11 cellular contexts compared by ENCODE assay signal in the genomic region with DNA sequence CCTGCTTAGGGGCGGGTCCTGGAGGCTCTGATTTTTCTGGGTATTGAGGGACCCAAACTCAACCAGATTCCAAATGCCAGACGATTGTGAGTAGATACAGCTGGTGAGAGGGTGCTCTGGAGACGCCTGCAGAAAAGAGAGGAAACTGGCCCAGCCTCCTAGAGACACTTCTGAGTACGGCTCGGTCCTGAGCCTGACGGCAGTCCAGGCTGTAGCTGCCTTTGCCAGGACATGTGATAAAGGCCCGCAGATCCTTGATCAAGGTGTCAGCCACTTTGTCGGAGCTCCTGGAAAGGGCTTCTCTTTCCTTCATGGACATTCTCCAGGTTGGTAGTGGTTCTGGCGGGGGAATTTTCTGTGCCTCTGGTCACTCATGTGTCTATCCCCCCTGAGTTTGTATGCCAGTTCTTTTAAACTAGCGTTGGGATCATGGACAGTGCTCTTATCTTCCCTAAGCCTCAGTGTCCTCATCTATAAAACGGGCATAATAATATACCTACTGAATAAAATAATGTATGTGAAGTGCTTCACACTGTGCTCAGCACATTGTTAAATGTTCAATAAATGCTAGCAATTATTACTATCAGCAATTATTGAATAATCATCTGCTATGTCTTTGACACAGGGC. TPM values are rescaled to one million over a fixed set of nuclear protein-coding genes. Genes with fewer than 3 reads are reported as not detected.
DNase-seq lines count a peak whose midpoint lies in the region; ATAC-seq, FAIRE-seq and TF ChIP-seq lines count a peak whose summit lies in the region.
"Had no signal": no experiment of that assay in that cellular context is flagged by ENCODE, and none has a peak within 500 bp of the region (broad histone marks: within the 10 kb centered on the region; RNA-seq: fewer than 3 reads in every experiment).

No MANE protein-coding gene starts in this region.

- H3K27me3 Mint-ChIP-seq in activated naive CD4-positive, alpha-beta T cell treated with anti-CD3 and anti-CD28 coated beads, Interleukin-2, amount 50 U/mL, for 24 hours, result peaks cover 30% of the 10 kb centered on the region
- peaks cover 17% of the 10 kb centered on the region for H3K27me3 Mint-ChIP-seq in mesothelial cell of epicardium (ENCODE audit: low read depth)
- H3K27me3 Mint-ChIP-seq in type B pancreatic cell, result peaks cover 57% of the 10 kb centered on the region

- no peaks in the 10 kb centered on the region for H3K9me3 ChIP-seq in endocrine pancreas (ENCODE audit: control insufficient read depth, low read length)
- no peaks in the 10 kb centered on the region for H3K9me3 ChIP-seq in small intestine (ENCODE audit: control insufficient read depth, low read depth)

- 25 to 34% (median 26%) methylated on average over 11 of the region's 11 CpGs for WGBS in small intestine, 3 donors

- DNase-seq in activated naive CD4-positive, alpha-beta T cell treated with anti-CD3 and anti-CD28 coated beads, Interleukin-2, amount 50 U/mL, for 16 hours, result no peak
- DNase-seq in mesothelial cell of epicardium (ENCODE audit: low spot score in 2 of 2, unreplicated experiment in 2 of 2) (no peak), type B pancreatic cell (ENCODE audit: extremely low spot score, unreplicated experiment) (no peak), KG1 (lab: John Stamatoyannopoulos, UW) (no peak), small intestine (no peak)
- DNase-seq: DMS153, NCI-H226 had no signal

- peaks cover 13% of the 10 kb centered on the region for H3K4me1 Mint-ChIP-seq in activated naive CD4-positive, alpha-beta T cell treated with anti-CD3 and anti-CD28 coated beads, Interleukin-2, amount 50 U/mL, for 24 hours
- H3K4me1 Mint-ChIP-seq in mesothelial cell of epicardium (peaks cover 20% of the 10 kb centered on the region), type B pancreatic cell (ENCODE audit: unreplicated experiment) (peaks cover 9% of the 10 kb centered on the region)

- H3K27me3 ChIP-seq in endocrine pancreas (ENCODE audit: control insufficient read depth, insufficient read depth, low read length) (no peaks in the 10 kb centered on the region), small intestine (ENCODE audit: control insufficient read depth in 2 of 2, insufficient read depth in 2 of 2, low read length in 2 of 2) (peaks cover 0 to 30% of the 10 kb centered on the region in 2 donors)

- peak overlapping the region; percentile 76 for H3K4me3 Mint-ChIP-seq in activated naive CD4-positive, alpha-beta T cell treated with anti-CD3 and anti-CD28 coated beads, Interleukin-2, amount 50 U/mL, for 24 hours
- H3K4me3 Mint-ChIP-seq in mesothelial cell of epicardium, result peak overlapping the region; percentile 65
- peak overlapping the region; percentile 73 for H3K4me3 Mint-ChIP-seq in type B pancreatic cell

- TF ChIP-seq CTCF in mesothelial cell of epicardium (IDR thresholded peaks at IDR 0.05; ENCODE audit: unreplicated experiment) (no peak), type B pancreatic cell (conservative IDR thresholded peaks at IDR 0.05) (no peak)

- H3K27ac Mint-ChIP-seq in activated naive CD4-positive, alpha-beta T cell treated with anti-CD3 and anti-CD28 coated beads, Interleukin-2, amount 50 U/mL, for 24 hours, result no peak overlapping the region
- H3K27ac Mint-ChIP-seq in mesothelial cell of epicardium (peak overlapping the region; percentile 82), type B pancreatic cell (no peak overlapping the region)

- H3K4me1 ChIP-seq in endocrine pancreas (ENCODE audit: control insufficient read depth, insufficient read depth, low read length) (no peaks in the 10 kb centered on the region), small intestine (ENCODE audit: control insufficient read depth in 2 of 2, insufficient read depth in 1 of 2, low read depth in 1 of 2, low read length in 1 of 2) (no peaks in the 10 kb centered on the region)

- no peak for ATAC-seq in HG03571 (IDR thresholded peaks at IDR 0.05; ENCODE audit: unreplicated experiment)

- H3K27ac ChIP-seq in small intestine (ENCODE audit: low read depth in 1 of 2, low read length in 1 of 2), result no peak overlapping the region

- no peaks in the 10 kb centered on the region for H3K36me3 Mint-ChIP-seq in activated naive CD4-positive, alpha-beta T cell treated with anti-CD3 and anti-CD28 coated beads, Interleukin-2, amount 50 U/mL, for 24 hours
- peaks cover 11% of the 10 kb centered on the region for H3K36me3 Mint-ChIP-seq in mesothelial cell of epicardium
- no peaks in the 10 kb centered on the region for H3K36me3 Mint-ChIP-seq in type B pancreatic cell

- peak overlapping the region; percentile 15 for H3K9ac ChIP-seq in endocrine pancreas (ENCODE audit: control insufficient read depth, insufficient read depth, low read length)

- H3K9me3 Mint-ChIP-seq in activated naive CD4-positive, alpha-beta T cell treated with anti-CD3 and anti-CD28 coated beads, Interleukin-2, amount 50 U/mL, for 24 hours, result no peaks in the 10 kb centered on the region
- no peaks in the 10 kb centered on the region for H3K9me3 Mint-ChIP-seq in mesothelial cell of epicardium
- peaks cover 4% of the 10 kb centered on the region for H3K9me3 Mint-ChIP-seq in type B pancreatic cell

- FAIRE-seq in small intestine (lab: Jason Lieb, UNC), result no peak
- FAIRE-seq: GM12891 had no signal

- H3K36me3 ChIP-seq in endocrine pancreas (ENCODE audit: control insufficient read depth, insufficient read depth, low read length) (no peaks in the 10 kb centered on the region), small intestine (ENCODE audit: control insufficient read depth in 2 of 2, insufficient read depth in 2 of 2, low read length in 2 of 2) (no peaks in the 10 kb centered on the region)

- peak overlapping the region; percentile 73 for H3K4me3 ChIP-seq in endocrine pancreas (ENCODE audit: control insufficient read depth, insufficient read depth, low read length)
- no peak overlapping the region for H3K4me3 ChIP-seq in small intestine (ENCODE audit: low read depth in 1 of 2, low read length in 2 of 2)

RNA-seq across cellular contexts. Expression of gene BTRC, which starts 42.4 kb away (rescaled TPM):
- 37.5 to 38.4 TPM (median 37.7 TPM) in 3 replicates for total RNA-seq in mesothelial cell of epicardium
- total RNA-seq in type B pancreatic cell (ENCODE audit: low replicate concordance), result 25.9 and 35.2 TPM in 2 replicates
- 1 to 10 TPM; 3.0 to 5.6 (median 4.2) TPM for polyA plus RNA-seq in small intestine
